Comparison of ENCODE assay signal across 10 cellular contexts in the genomic region with DNA sequence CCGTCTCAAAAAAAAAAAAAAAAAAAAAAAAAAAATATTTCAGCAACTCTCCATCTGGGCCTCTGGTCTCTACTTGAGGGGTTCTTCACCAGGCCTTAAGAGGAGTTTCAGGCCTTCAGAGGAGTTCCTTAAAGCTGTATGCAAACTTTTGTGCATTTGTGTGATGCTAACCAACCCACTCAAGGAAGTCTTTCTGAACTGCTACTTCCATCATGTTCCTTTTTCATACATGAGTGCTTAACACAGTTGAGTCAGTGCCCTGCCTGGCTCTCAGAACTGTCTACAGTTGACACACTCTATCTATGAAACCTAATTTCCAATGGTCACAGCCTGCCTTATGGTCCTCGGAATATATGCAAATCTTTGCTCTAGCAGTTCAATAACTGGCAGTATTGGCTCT.
A peak's percentile ranks its signal among the peaks of the same experiment; 100 is the strongest.
DNase-seq lines count a peak whose midpoint lies in the region; ATAC-seq and TF ChIP-seq lines count a peak whose summit lies in the region.
"Had no signal": no experiment of that assay in that cellular context is flagged by ENCODE, and none has a peak within 500 bp of the region (broad histone marks: within the 10 kb centered on the region; RNA-seq: fewer than 3 reads in every experiment).

No MANE protein-coding gene starts in this region.

- H3K36me3 Mint-ChIP-seq in CD4-positive, alpha-beta T cell (ENCODE audit: low read depth), result no peaks in the 10 kb centered on the region

- H3K4me1 Mint-ChIP-seq in CD4-positive, alpha-beta T cell (ENCODE audit: low read depth), result peaks cover 5% of the 10 kb centered on the region

- ATAC-seq in GM19468 (IDR thresholded peaks at IDR 0.05; ENCODE audit: extremely low read depth, unreplicated experiment) (peak; percentile 24), HG03025 (IDR thresholded peaks at IDR 0.05; ENCODE audit: low FRiP score, unreplicated experiment) (peak; percentile 36)
- ATAC-seq in CD4-positive, alpha-beta T cell (ENCODE audit: poor library complexity), result no peak

- DNase-seq in GM10266 (ENCODE audit: extremely low spot score), result peak; percentile 10
- DNase-seq in NAMALWA (ENCODE audit: low spot score), result peak; percentile 43
- no peak for DNase-seq in dorsolateral prefrontal cortex
- no peak for DNase-seq in NCI-H1694 (lab: John Stamatoyannopoulos, UW)
- DNase-seq in CD4-positive, alpha-beta T cell, result no peak
- DNase-seq in UCSD-AML1 (lab: John Stamatoyannopoulos, UW; ENCODE audit: unreplicated experiment), result no peak
- DNase-seq: MG63, spleen had no signal

- H3K27ac Mint-ChIP-seq in CD4-positive, alpha-beta T cell, result no peak overlapping the region

- no peaks in the 10 kb centered on the region for H3K9me3 ChIP-seq in CD4-positive, alpha-beta T cell (ENCODE audit: control insufficient read depth, low read length)
- H3K9me3 ChIP-seq: MG63, spleen had no signal

- peak overlapping the region in 27 of 59 donors; percentile 2 to 66 (median 30) for H3K27ac ChIP-seq in dorsolateral prefrontal cortex
- H3K27ac ChIP-seq in CD4-positive, alpha-beta T cell (ENCODE audit: low read depth, low read length), result no peak overlapping the region

- H3K4me3 ChIP-seq in dorsolateral prefrontal cortex, result no peak overlapping the region
- H3K4me3 ChIP-seq: MG63, spleen had no signal

- TF ChIP-seq CTCF in GM10266 (IDR thresholded peaks at IDR 0.05; ENCODE audit: control insufficient read depth, insufficient read depth, low read depth, missing control alignments) (no peak), dorsolateral prefrontal cortex (IDR thresholded peaks at IDR 0.05 in 54 of 56, conservative IDR thresholded peaks at IDR 0.05 in 2 of 56; ENCODE audit: low read depth in 1 of 56, partially characterized antibody in 56 of 56) (no peak)
- TF ChIP-seq CTCF in CD4-positive, alpha-beta T cell (IDR thresholded peaks at IDR 0.05), result no peak

- intact Hi-C loops in dorsolateral prefrontal cortex (cut with DNase I), result loop anchor here (5.0 to 10.0 kb wide), 2 partner anchors 88 to 1526 kb away; no protein-coding TSS in a partner anchor
- intact Hi-C loops in CD4-positive, alpha-beta T cell (cut with DNase I, micrococcal nuclease), result no loop called here

- CTCF ChIA-PET in CD4-positive, alpha-beta T cell (lab: Charles Lee), result no interaction called here

- no peaks in the 10 kb centered on the region for H3K27me3 ChIP-seq in dorsolateral prefrontal cortex
- no peaks in the 10 kb centered on the region for H3K27me3 ChIP-seq in CD4-positive, alpha-beta T cell (ENCODE audit: control insufficient read depth, insufficient read depth, low read length)
- H3K27me3 ChIP-seq: MG63, spleen had no signal

- H3K4me3 Mint-ChIP-seq in CD4-positive, alpha-beta T cell, result no peak overlapping the region

- POLR2A ChIA-PET in CD4-positive, alpha-beta T cell (lab: Charles Lee), result no interaction called here

- H3K9me3 Mint-ChIP-seq in CD4-positive, alpha-beta T cell, result no peaks in the 10 kb centered on the region

- H3K27me3 Mint-ChIP-seq in CD4-positive, alpha-beta T cell, result peaks cover 11% of the 10 kb centered on the region

Comparison
In these comparisons a context has a peak if more than half of its experiments do, and no peak if none do; other contexts are left out.
1. DNase-seq: peak in GM10266 (single experiment) and NAMALWA (single experiment); none in dorsolateral prefrontal cortex (0 of 10), NCI-H1694 (single experiment), CD4-positive, alpha-beta T cell (0 of 10) and UCSD-AML1 (single experiment).
2. intact Hi-C loops: an anchor here in dorsolateral prefrontal cortex (5.0 to 10.0 kb wide); none called in CD4-positive, alpha-beta T cell.